2 cellular contexts compared by ENCODE assay signal in genomic region chr9:110088099-110088498, GRCh38.
TF ChIP-seq lines count a peak whose summit lies in the region.

No MANE protein-coding gene starts in this region.

TF ChIP-seq in GM23338, 12 proteins besides CTCF, POLR2A, EP300 and RAD21 (continued from another document):
- TF ChIP-seq REST (IDR thresholded peaks at IDR 0.05; ENCODE audit: unreplicated experiment) (no peak), STAT1 (IDR thresholded peaks at IDR 0.05; ENCODE audit: unreplicated experiment) (no peak)
- TF ChIP-seq, protein P1, sequence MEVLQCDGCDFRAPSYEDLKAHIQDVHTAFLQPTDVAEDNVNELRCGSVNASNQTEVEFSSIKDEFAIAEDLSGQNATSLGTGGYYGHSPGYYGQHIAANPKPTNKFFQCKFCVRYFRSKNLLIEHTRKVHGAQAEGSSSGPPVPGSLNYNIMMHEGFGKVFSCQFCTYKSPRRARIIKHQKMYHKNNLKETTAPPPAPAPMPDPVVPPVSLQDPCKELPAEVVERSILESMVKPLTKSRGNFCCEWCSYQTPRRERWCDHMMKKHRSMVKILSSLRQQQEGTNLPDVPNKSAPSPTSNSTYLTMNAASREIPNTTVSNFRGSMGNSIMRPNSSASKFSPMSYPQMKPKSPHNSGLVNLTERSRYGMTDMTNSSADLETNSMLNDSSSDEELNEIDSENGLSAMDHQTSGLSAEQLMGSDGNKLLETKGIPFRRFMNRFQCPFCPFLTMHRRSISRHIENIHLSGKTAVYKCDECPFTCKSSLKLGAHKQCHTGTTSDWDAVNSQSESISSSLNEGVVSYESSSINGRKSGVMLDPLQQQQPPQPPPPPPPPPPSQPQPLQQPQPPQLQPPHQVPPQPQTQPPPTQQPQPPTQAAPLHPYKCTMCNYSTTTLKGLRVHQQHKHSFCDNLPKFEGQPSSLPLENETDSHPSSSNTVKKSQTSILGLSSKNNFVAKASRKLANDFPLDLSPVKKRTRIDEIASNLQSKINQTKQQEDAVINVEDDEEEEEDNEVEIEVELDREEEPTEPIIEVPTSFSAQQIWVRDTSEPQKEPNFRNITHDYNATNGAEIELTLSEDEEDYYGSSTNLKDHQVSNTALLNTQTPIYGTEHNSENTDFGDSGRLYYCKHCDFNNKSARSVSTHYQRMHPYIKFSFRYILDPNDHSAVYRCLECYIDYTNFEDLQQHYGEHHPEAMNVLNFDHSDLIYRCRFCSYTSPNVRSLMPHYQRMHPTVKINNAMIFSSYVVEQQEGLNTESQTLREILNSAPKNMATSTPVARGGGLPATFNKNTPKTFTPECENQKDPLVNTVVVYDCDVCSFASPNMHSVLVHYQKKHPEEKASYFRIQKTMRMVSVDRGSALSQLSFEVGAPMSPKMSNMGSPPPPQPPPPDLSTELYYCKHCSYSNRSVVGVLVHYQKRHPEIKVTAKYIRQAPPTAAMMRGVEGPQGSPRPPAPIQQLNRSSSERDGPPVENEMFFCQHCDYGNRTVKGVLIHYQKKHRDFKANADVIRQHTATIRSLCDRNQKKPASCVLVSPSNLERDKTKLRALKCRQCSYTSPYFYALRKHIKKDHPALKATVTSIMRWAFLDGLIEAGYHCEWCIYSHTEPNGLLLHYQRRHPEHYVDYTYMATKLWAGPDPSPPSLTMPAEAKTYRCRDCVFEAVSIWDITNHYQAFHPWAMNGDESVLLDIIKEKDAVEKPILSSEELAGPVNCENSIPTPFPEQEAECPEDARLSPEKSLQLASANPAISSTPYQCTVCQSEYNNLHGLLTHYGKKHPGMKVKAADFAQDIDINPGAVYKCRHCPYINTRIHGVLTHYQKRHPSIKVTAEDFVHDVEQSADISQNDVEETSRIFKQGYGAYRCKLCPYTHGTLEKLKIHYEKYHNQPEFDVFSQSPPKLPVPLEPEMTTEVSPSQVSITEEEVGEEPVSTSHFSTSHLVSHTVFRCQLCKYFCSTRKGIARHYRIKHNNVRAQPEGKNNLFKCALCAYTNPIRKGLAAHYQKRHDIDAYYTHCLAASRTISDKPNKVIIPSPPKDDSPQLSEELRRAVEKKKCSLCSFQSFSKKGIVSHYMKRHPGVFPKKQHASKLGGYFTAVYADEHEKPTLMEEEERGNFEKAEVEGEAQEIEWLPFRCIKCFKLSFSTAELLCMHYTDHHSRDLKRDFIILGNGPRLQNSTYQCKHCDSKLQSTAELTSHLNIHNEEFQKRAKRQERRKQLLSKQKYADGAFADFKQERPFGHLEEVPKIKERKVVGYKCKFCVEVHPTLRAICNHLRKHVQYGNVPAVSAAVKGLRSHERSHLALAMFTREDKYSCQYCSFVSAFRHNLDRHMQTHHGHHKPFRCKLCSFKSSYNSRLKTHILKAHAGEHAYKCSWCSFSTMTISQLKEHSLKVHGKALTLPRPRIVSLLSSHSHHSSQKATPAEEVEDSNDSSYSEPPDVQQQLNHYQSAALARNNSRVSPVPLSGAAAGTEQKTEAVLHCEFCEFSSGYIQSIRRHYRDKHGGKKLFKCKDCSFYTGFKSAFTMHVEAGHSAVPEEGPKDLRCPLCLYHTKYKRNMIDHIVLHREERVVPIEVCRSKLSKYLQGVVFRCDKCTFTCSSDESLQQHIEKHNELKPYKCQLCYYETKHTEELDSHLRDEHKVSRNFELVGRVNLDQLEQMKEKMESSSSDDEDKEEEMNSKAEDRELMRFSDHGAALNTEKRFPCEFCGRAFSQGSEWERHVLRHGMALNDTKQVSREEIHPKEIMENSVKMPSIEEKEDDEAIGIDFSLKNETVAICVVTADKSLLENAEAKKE (CRISPR knock-in tag; IDR thresholded peaks at IDR 0.05): no peak

TF ChIP-seq in WTC11, 78 proteins besides CTCF, POLR2A, EP300 and RAD21 (continued from another document):
- TF ChIP-seq AFF4 (CRISPR knock-in tag; IDR thresholded peaks at IDR 0.05; ENCODE audit: borderline replicate concordance) (no peak), NFATC4 (CRISPR knock-in tag; IDR thresholded peaks at IDR 0.05) (no peak), PRDM15 (CRISPR knock-in tag; IDR thresholded peaks at IDR 0.05) (no peak)
